In genomic region chr20:49534314-49534713, GRCh38 we compare ENCODE assay signal across 8 cellular contexts. TPM values are rescaled to one million over a fixed set of nuclear protein-coding genes. Genes with fewer than 3 reads are reported as not detected.
DNase-seq lines count a peak whose midpoint lies in the region; ATAC-seq, FAIRE-seq and TF ChIP-seq lines count a peak whose summit lies in the region.

No MANE protein-coding gene starts in this region.

- peak; percentile 76 for ATAC-seq in aorta (ENCODE audit: low FRiP score)
- ATAC-seq in GM18867 (IDR thresholded peaks at IDR 0.05; ENCODE audit: unreplicated experiment): no peak

- DNase-seq in GF-D8 (lab: John Stamatoyannopoulos, UW): peak; percentile 11
- peak; percentile 64 for DNase-seq in RPMI8226
- peak; percentile 30 for DNase-seq in activated effector memory CD4-positive, alpha-beta T cell treated with Interleukin-2 at 50 U/mL for 16 hours
- peak; percentile 33 to 56 for DNase-seq in frontal cortex (ENCODE audit: low spot score in 2 of 2)
- peak in 8 of 10 donors; percentile 25 to 92 (median 61) for DNase-seq in posterior cingulate gyrus
- no peak for DNase-seq in aorta

- peak; percentile 83 for TF ChIP-seq CTCF in LNCAP (IDR thresholded peaks at IDR 0.05)

- 2 to 3% methylated on average over 3 of the region's 3 CpGs for WGBS in aorta, 2 donors

- no peak overlapping the region for H3K27ac ChIP-seq in aorta (ENCODE audit: low read depth in 1 of 2, low read length in 2 of 2)

- H3K36me3 ChIP-seq in aorta (ENCODE audit: control insufficient read depth in 1 of 2, insufficient read depth in 2 of 2, low read length in 1 of 2): peaks cover 7% of the 10 kb centered on the region in 2 donors

- FAIRE-seq in frontal cortex (lab: Jason Lieb, UNC): no peak

- intact Hi-C loops in posterior cingulate gyrus (cut with DNase I): loop anchor here (1.0 kb wide), 1 partner anchor 200 kb away; no protein-coding TSS in a partner anchor
- intact Hi-C loops in aorta (cut with DNase I): loop anchor here (2.0 kb wide), 2 partner anchors 200 to 202 kb away; no protein-coding TSS in a partner anchor

- no peaks in the 10 kb centered on the region for H3K27me3 ChIP-seq in aorta (ENCODE audit: control insufficient read depth in 1 of 2, insufficient read depth in 2 of 2, low read length in 1 of 2)

- peaks cover 0 to 3% of the 10 kb centered on the region in 2 donors for H3K4me1 ChIP-seq in aorta (ENCODE audit: control insufficient read depth in 1 of 2, insufficient read depth in 2 of 2, low read length in 2 of 2)

- H3K9me3 ChIP-seq in aorta (ENCODE audit: control insufficient read depth, low read length): no peaks in the 10 kb centered on the region

- H3K4me3 ChIP-seq in aorta (ENCODE audit: low read length in 2 of 2): no peak overlapping the region

RNA-seq across cellular contexts. Expression of gene PTGIS, which starts 33.6 kb away (rescaled TPM):
- total RNA-seq in frontal cortex (7.7 TPM), aorta (100 to 1,000 TPM; 351 to 637 TPM)
- 100 to 1,000 TPM in 1 of 2 donors, 10 to 100 TPM in 1; 53.6 to 115 TPM for polyA plus RNA-seq in aorta

RNA-seq across cellular contexts. Expression of gene KCNB1, which starts 51.8 kb away (rescaled TPM):
- total RNA-seq in frontal cortex (5.7 TPM), aorta (1 to 10 TPM in 1 of 2 donors, under 1 TPM in 1; 0.65 to 2.0 TPM)
- under 1 TPM in 1 of 2 donors, not detected in 1; under 0.01 TPM for polyA plus RNA-seq in aorta

Comparison
In these comparisons a context has a peak if more than half of its experiments do, and no peak if none do; other contexts are left out.
1. DNase-seq: peak in GF-D8 (single experiment), RPMI8226 (single experiment), activated effector memory CD4-positive, alpha-beta T cell treated with Interleukin-2 at 50 U/mL for 16 hours (single experiment), frontal cortex (2 of 2) and posterior cingulate gyrus (8 of 10); none in aorta (0 of 2).
2. RNA of gene PTGIS, which starts 33.6 kb away (total RNA-seq): 351 to 637 TPM in aorta; 7.7 TPM in frontal cortex (single experiment); every median in the first group is over 10 times any median in the second.